8 cellular contexts compared by ENCODE assay signal in genomic region chr4:38673109-38673978, GRCh38. TPM values are rescaled to one million over a fixed set of nuclear protein-coding genes. Genes with fewer than 3 reads are reported as not detected.
DNase-seq lines count a peak whose midpoint lies in the region; ATAC-seq and TF ChIP-seq lines count a peak whose summit lies in the region.

No MANE protein-coding gene starts in this region.

- peak overlapping the region in 1 of 3 donors; percentile 25 for H3K4me3 ChIP-seq in skeletal muscle tissue (ENCODE audit: low read length in 3 of 3)

- H3K27ac Mint-ChIP-seq in activated naive CD4-positive, alpha-beta T cell treated with anti-CD3 and anti-CD28 coated beads, Interleukin-2, amount 10 ng/mL, durations not matched to agents 7 days and 5 days: peak overlapping the region; percentile 82
- peak overlapping the region; percentile 91 for H3K27ac Mint-ChIP-seq in activated CD8-positive, alpha-beta T cell treated with anti-CD3 and anti-CD28 coated beads for 36 hours

- H3K4me3 Mint-ChIP-seq in activated naive CD4-positive, alpha-beta T cell treated with anti-CD3 and anti-CD28 coated beads, Interleukin-2, amount 10 ng/mL, durations not matched to agents 7 days and 5 days: peak overlapping the region; percentile 35
- H3K4me3 Mint-ChIP-seq in activated CD8-positive, alpha-beta T cell treated with anti-CD3 and anti-CD28 coated beads for 36 hours: no peak overlapping the region

- peaks cover 29% of the 10 kb centered on the region for H3K36me3 Mint-ChIP-seq in activated naive CD4-positive, alpha-beta T cell treated with anti-CD3 and anti-CD28 coated beads, Interleukin-2, amount 10 ng/mL, durations not matched to agents 7 days and 5 days
- no peaks in the 10 kb centered on the region for H3K36me3 Mint-ChIP-seq in activated CD8-positive, alpha-beta T cell treated with anti-CD3 and anti-CD28 coated beads for 36 hours (ENCODE audit: low read depth)

- peaks cover 94% of the 10 kb centered on the region for H3K4me1 Mint-ChIP-seq in activated naive CD4-positive, alpha-beta T cell treated with anti-CD3 and anti-CD28 coated beads, Interleukin-2, amount 10 ng/mL, durations not matched to agents 7 days and 5 days
- peaks cover 86% of the 10 kb centered on the region for H3K4me1 Mint-ChIP-seq in activated CD8-positive, alpha-beta T cell treated with anti-CD3 and anti-CD28 coated beads for 36 hours (ENCODE audit: low read depth)

- CTCF ChIA-PET in activated naive CD4-positive, alpha-beta T cell treated with anti-CD3 and anti-CD28 coated beads, Interleukin-2, amount 10 ng/mL, durations not matched to agents 7 days and 5 days (lab: Charles Lee): interaction anchor here (0.6 to 5.8 kb wide), 12 partner anchors 13 to 825 kb away, joined by 3 to 141 read pairs (median 14); no protein-coding TSS in a partner anchor
- CTCF ChIA-PET in activated CD8-positive, alpha-beta T cell treated with anti-CD3 and anti-CD28 coated beads for 36 hours (lab: Charles Lee): interaction anchor here (0.9 to 6.0 kb wide), 5 partner anchors 13 to 494 kb away, joined by 3 to 119 read pairs (median 12); no protein-coding TSS in a partner anchor

- no peak for ATAC-seq in activated CD8-positive, alpha-beta T cell treated with anti-CD3 and anti-CD28 coated beads for 36 hours
- ATAC-seq in left cardiac atrium: peak; percentile 51 to 79
- ATAC-seq in HG03469 (IDR thresholded peaks at IDR 0.05; ENCODE audit: unreplicated experiment): no peak
- ATAC-seq in HG03039 (IDR thresholded peaks at IDR 0.05; ENCODE audit: unreplicated experiment): no peak

- no peak for TF ChIP-seq CTCF in activated CD8-positive, alpha-beta T cell treated with anti-CD3 and anti-CD28 coated beads for 36 hours (IDR thresholded peaks at IDR 0.05)

- peak overlapping the region in 2 of 3 donors; percentile 18 to 67 for H3K9ac ChIP-seq in skeletal muscle tissue (ENCODE audit: low read depth in 1 of 3, low read length in 3 of 3)

- no peaks in the 10 kb centered on the region for H3K9me3 ChIP-seq in skeletal muscle tissue (ENCODE audit: control insufficient read depth in 3 of 3, low read length in 3 of 3)

- H3K4me1 ChIP-seq in skeletal muscle tissue (ENCODE audit: control insufficient read depth in 3 of 3, insufficient read depth in 3 of 3, low read length in 3 of 3): peaks cover 61 to 72% (median 62%) of the 10 kb centered on the region in 3 donors

- no peaks in the 10 kb centered on the region for H3K36me3 ChIP-seq in skeletal muscle tissue (ENCODE audit: control insufficient read depth in 3 of 3, insufficient read depth in 3 of 3, low read length in 3 of 3)

- H3K9me3 Mint-ChIP-seq in activated naive CD4-positive, alpha-beta T cell treated with anti-CD3 and anti-CD28 coated beads, Interleukin-2, amount 10 ng/mL, durations not matched to agents 7 days and 5 days: no peaks in the 10 kb centered on the region
- H3K9me3 Mint-ChIP-seq in activated CD8-positive, alpha-beta T cell treated with anti-CD3 and anti-CD28 coated beads for 36 hours: no peaks in the 10 kb centered on the region

- intact Hi-C loops in activated CD8-positive, alpha-beta T cell treated with anti-CD3 and anti-CD28 coated beads for 36 hours (cut with micrococcal nuclease): loop anchor here (10.0 kb wide), 2 partner anchors 159 to 609 kb away; no protein-coding TSS in a partner anchor
- intact Hi-C loops in left cardiac atrium (cut with DNase I): loop anchor here in 1 of 2 donors (5.0 kb wide), 1 partner anchor 611 kb away; no protein-coding TSS in a partner anchor

- H3K27ac ChIP-seq in skeletal muscle tissue (ENCODE audit: low read depth, low read length): peak overlapping the region; percentile 68

- no peaks in the 10 kb centered on the region for H3K27me3 ChIP-seq in skeletal muscle tissue (ENCODE audit: control insufficient read depth in 3 of 3, insufficient read depth in 3 of 3, low read length in 3 of 3)

- no peak for DNase-seq in activated naive CD4-positive, alpha-beta T cell treated with anti-CD3 and anti-CD28 coated beads, Interleukin-2, amount 10 ng/mL, durations not matched to agents 7 days and 5 days
- DNase-seq in activated naive CD4-positive, alpha-beta T cell treated with Interleukin-2 at 50 U/mL for 16 hours: no peak
- DNase-seq in activated CD8-positive, alpha-beta T cell treated with anti-CD3 and anti-CD28 coated beads for 36 hours: no peak
- DNase-seq in left cardiac atrium (peak; percentile 79), NCI-H2029 (lab: John Stamatoyannopoulos, UW) (no peak)

- H3K27me3 Mint-ChIP-seq in activated naive CD4-positive, alpha-beta T cell treated with anti-CD3 and anti-CD28 coated beads, Interleukin-2, amount 10 ng/mL, durations not matched to agents 7 days and 5 days: no peaks in the 10 kb centered on the region
- no peaks in the 10 kb centered on the region for H3K27me3 Mint-ChIP-seq in activated CD8-positive, alpha-beta T cell treated with anti-CD3 and anti-CD28 coated beads for 36 hours

- POLR2A ChIA-PET in activated CD8-positive, alpha-beta T cell treated with anti-CD3 and anti-CD28 coated beads for 36 hours (lab: Charles Lee): interaction anchor here (0.7 to 0.9 kb wide), 2 partner anchors 10 to 13 kb away, joined by 3 read pairs; no protein-coding TSS in a partner anchor

RNA-seq across cellular contexts. Expression of gene KLF3, which starts 9.3 kb away (rescaled TPM):
- 1 to 10 TPM; 5.5 to 6.0 TPM for total RNA-seq in activated CD8-positive, alpha-beta T cell treated with anti-CD3 and anti-CD28 coated beads for 36 hours
- total RNA-seq in left cardiac atrium (10 to 100 TPM; 20.6 to 29.5 TPM), skeletal muscle tissue (20.9 TPM)

Comparison
In these comparisons a context has a peak if more than half of its experiments do, and no peak if none do; other contexts are left out.
1. ATAC-seq: peak in left cardiac atrium (2 of 2); none in activated CD8-positive, alpha-beta T cell treated with anti-CD3 and anti-CD28 coated beads for 36 hours (single experiment), HG03469 (single experiment) and HG03039 (single experiment).